ENCODE assay signal across 27 cellular contexts in genomic region chr13:44371421-44371820, GRCh38. TPM values are rescaled to one million over a fixed set of nuclear protein-coding genes. Genes with fewer than 3 reads are reported as not detected.
DNase-seq lines count a peak whose midpoint lies in the region; ATAC-seq, FAIRE-seq and TF ChIP-seq lines count a peak whose summit lies in the region.
"Had no signal": no experiment of that assay in that cellular context is flagged by ENCODE, and none has a peak within 500 bp of the region (broad histone marks: within the 10 kb centered on the region; RNA-seq: fewer than 3 reads in every experiment).

No MANE protein-coding gene starts in this region.

- no peaks in the 10 kb centered on the region for H3K36me3 ChIP-seq in astrocyte (ENCODE audit: insufficient read depth, low read length)

- H3K4me1 Mint-ChIP-seq in natural killer cell (peaks cover 12 to 19% of the 10 kb centered on the region in 2 donors), astrocyte (ENCODE audit: low read depth, unreplicated experiment) (peaks cover 6% of the 10 kb centered on the region), nephron progenitor cell (peaks cover 52% of the 10 kb centered on the region)
- peaks cover 5 to 16% of the 10 kb centered on the region in 2 donors for H3K4me1 Mint-ChIP-seq in natural killer cell treated with Interleukin-12 subunit alpha and Interleukin-12 subunit beta and Interleukin-15 and Interleukin-18, amount 100 ng/mL, for 72 hours (ENCODE audit: low read depth in 2 of 2)

- H3K4me2 ChIP-seq in astrocyte (ENCODE audit: low read length): no peak overlapping the region

- H3K79me2 ChIP-seq in astrocyte (ENCODE audit: insufficient read depth, low read length): no peaks in the 10 kb centered on the region

- no peaks in the 10 kb centered on the region for H4K20me1 ChIP-seq in astrocyte (ENCODE audit: insufficient read depth, low read length)

- no peak overlapping the region for H3K9ac ChIP-seq in astrocyte (ENCODE audit: low read length)

- DNase-seq in natural killer cell: no peak
- no peak for DNase-seq in natural killer cell treated with Interleukin-12 subunit alpha and Interleukin-12 subunit beta and Interleukin-15 and Interleukin-18, amount 100 ng/mL, for 72 hours (ENCODE audit: low spot score)
- DNase-seq in astrocyte (ENCODE audit: low read depth): no peak
- no peak for DNase-seq in nephron progenitor cell
- DNase-seq in T-helper 1 cell: no peak
- DNase-seq in iPS-NIHi11 (ENCODE audit: low spot score): no peak
- DNase-seq: C1 segment of cervical spinal cord; CD4-positive, alpha-beta memory T cell; COR-L47; HCEC 1CT; KBM-7; MV-4-11; NCI-H1105; NCI-H1436 treated with DMSO at 0.1 percent for 48 hours; NCI-H187 treated with DMSO at 0.1 percent for 48 hours; NCI-H2171 treated with DMSO at 0.1 percent for 48 hours; NCI-H345; NCI-H510A treated with DMSO at 0.1 percent for 48 hours; NCI-H774; SIG-M5 had no signal

- TF ChIP-seq CTCF in natural killer cell (IDR thresholded peaks at IDR 0.05) (no peak), astrocyte (IDR thresholded peaks at IDR 0.05; ENCODE audit: insufficient read depth, low read depth, low read length) (no peak), nephron progenitor cell (IDR thresholded peaks at IDR 0.05) (no peak)

- H3K9me3 ChIP-seq in astrocyte (ENCODE audit: insufficient read depth, low read depth, low read length): no peaks in the 10 kb centered on the region

- ATAC-seq in natural killer cell (no peak), HG02678 (IDR thresholded peaks at IDR 0.05; ENCODE audit: unreplicated experiment) (no peak)
- no peak for ATAC-seq in natural killer cell treated with Interleukin-12 subunit alpha and Interleukin-12 subunit beta and Interleukin-15 and Interleukin-18, amount 100 ng/mL, for 72 hours

- intact Hi-C loops in natural killer cell (cut with micrococcal nuclease): no loop called here

- peaks cover 14% of the 10 kb centered on the region for H3K4me1 ChIP-seq in astrocyte (ENCODE audit: insufficient read depth, low read length)

- no peaks in the 10 kb centered on the region for H3K9me3 Mint-ChIP-seq in natural killer cell
- H3K9me3 Mint-ChIP-seq in natural killer cell treated with Interleukin-12 subunit alpha and Interleukin-12 subunit beta and Interleukin-15 and Interleukin-18, amount 100 ng/mL, for 72 hours: no peaks in the 10 kb centered on the region
- no peaks in the 10 kb centered on the region for H3K9me3 Mint-ChIP-seq in astrocyte (ENCODE audit: unreplicated experiment)
- H3K9me3 Mint-ChIP-seq in nephron progenitor cell: no peaks in the 10 kb centered on the region

- no peak for FAIRE-seq in astrocyte (lab: Jason Lieb, UNC)
- FAIRE-seq: G401.6, H1, RCC 7860 had no signal

- H2AFZ ChIP-seq in astrocyte (ENCODE audit: low read depth, low read length): no peak overlapping the region

- H3K4me3 Mint-ChIP-seq in natural killer cell: peak overlapping the region; percentile 28
- H3K4me3 Mint-ChIP-seq in natural killer cell treated with Interleukin-12 subunit alpha and Interleukin-12 subunit beta and Interleukin-15 and Interleukin-18, amount 100 ng/mL, for 72 hours: no peak overlapping the region
- H3K4me3 Mint-ChIP-seq in astrocyte (ENCODE audit: unreplicated experiment): no peak overlapping the region
- H3K4me3 Mint-ChIP-seq in nephron progenitor cell: peak overlapping the region; percentile 23

- no peak overlapping the region for H3K4me3 ChIP-seq in astrocyte (ENCODE audit: insufficient read depth, low read depth, low read length)
- H3K4me3 ChIP-seq: SK-N-MC had no signal

- H3K27me3 Mint-ChIP-seq in natural killer cell (ENCODE audit: low read depth in 2 of 2): peaks cover 0 to 11% of the 10 kb centered on the region in 2 donors
- peaks cover 3 to 18% of the 10 kb centered on the region in 2 donors for H3K27me3 Mint-ChIP-seq in natural killer cell treated with Interleukin-12 subunit alpha and Interleukin-12 subunit beta and Interleukin-15 and Interleukin-18, amount 100 ng/mL, for 72 hours
- peaks cover 19% of the 10 kb centered on the region for H3K27me3 Mint-ChIP-seq in astrocyte (ENCODE audit: low read depth, unreplicated experiment)
- H3K27me3 Mint-ChIP-seq in nephron progenitor cell (ENCODE audit: low read depth, poor library complexity): peaks cover 7% of the 10 kb centered on the region

- H3K36me3 Mint-ChIP-seq in natural killer cell: no peaks in the 10 kb centered on the region
- peaks cover 6% of the 10 kb centered on the region for H3K36me3 Mint-ChIP-seq in natural killer cell treated with Interleukin-12 subunit alpha and Interleukin-12 subunit beta and Interleukin-15 and Interleukin-18, amount 100 ng/mL, for 72 hours
- H3K36me3 Mint-ChIP-seq in astrocyte (ENCODE audit: low read depth, unreplicated experiment): no peaks in the 10 kb centered on the region
- no peaks in the 10 kb centered on the region for H3K36me3 Mint-ChIP-seq in nephron progenitor cell (ENCODE audit: low read depth)
- H3K36me3 Mint-ChIP-seq: CD4-positive, alpha-beta memory T cell had no signal

- H3K27ac ChIP-seq in astrocyte (ENCODE audit: low read depth, low read length): no peak overlapping the region
- H3K27ac ChIP-seq: HL-60, SK-N-MC had no signal

- no peaks in the 10 kb centered on the region for H3K27me3 ChIP-seq in astrocyte (ENCODE audit: insufficient read depth, low read length)

- H3K27ac Mint-ChIP-seq in natural killer cell: no peak overlapping the region
- no peak overlapping the region for H3K27ac Mint-ChIP-seq in natural killer cell treated with Interleukin-12 subunit alpha and Interleukin-12 subunit beta and Interleukin-15 and Interleukin-18, amount 100 ng/mL, for 72 hours
- peak overlapping the region; percentile 66 for H3K27ac Mint-ChIP-seq in astrocyte (ENCODE audit: unreplicated experiment)
- no peak overlapping the region for H3K27ac Mint-ChIP-seq in nephron progenitor cell
- H3K27ac Mint-ChIP-seq: CD4-positive, alpha-beta memory T cell had no signal

RNA-seq across cellular contexts. Expression of gene SERP2, which starts 2.2 kb away (rescaled TPM):
- total RNA-seq in natural killer cell (1 to 10 TPM; 2.0 to 4.1 (median 3.2) TPM), astrocyte (2.4 and 3.5 TPM in 2 replicates)
- 1 to 10 TPM; 3.8 to 9.1 TPM for total RNA-seq in natural killer cell treated with Interleukin-12 subunit alpha and Interleukin-12 subunit beta and Interleukin-15 and Interleukin-18, amount 100 ng/mL, for 72 hours
- total RNA-seq: CD4-positive, alpha-beta memory T cell; MCF 10A had no signal

Comparison
In these comparisons a context has a peak if more than half of its experiments do, and no peak if none do; other contexts are left out.
1. H3K4me3 Mint-ChIP-seq: peak in natural killer cell (single experiment) and nephron progenitor cell (single experiment); none in natural killer cell treated with Interleukin-12 subunit alpha and Interleukin-12 subunit beta and Interleukin-15 and Interleukin-18, amount 100 ng/mL, for 72 hours (single experiment) and astrocyte (single experiment).